Comparison of ENCODE assay signal across 1 cellular context in the genomic region with DNA sequence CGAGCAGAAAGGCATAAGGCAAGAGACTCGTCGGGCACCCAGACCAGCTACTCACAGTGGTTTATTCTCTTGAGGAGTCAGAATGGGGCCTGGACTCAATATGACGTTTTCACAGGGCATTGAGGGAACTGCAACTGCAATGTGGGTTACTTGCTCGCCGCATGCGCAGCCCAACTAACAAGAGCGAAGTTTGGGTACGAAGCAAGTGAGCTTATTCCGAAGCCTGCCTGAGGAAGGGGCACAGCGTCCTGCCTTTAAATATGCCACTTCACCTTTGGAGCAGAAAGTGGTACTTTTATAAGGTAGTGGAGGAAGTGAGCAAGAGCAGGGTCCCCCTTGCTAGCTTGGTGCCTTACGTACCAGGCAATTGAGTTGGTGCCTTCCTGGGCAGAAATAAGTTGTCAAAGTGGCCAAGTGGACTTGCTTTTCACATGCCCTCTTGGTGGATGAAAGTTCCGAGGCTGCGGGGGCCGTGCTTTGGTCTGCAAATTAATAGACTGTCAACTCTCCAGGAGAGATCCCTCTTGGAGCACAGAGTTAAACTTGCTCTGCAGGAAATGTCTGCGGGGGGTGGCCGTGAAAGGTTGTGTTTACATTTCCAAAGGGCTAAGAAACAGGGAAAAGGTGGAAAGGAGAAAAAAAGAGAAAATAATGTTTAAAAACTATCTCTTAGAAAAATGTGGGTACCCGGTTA.
TF ChIP-seq lines count a peak whose summit lies in the region.

No MANE protein-coding gene starts in this region.

TF ChIP-seq in IMR-90, 13 proteins besides CTCF, POLR2A, EP300 and RAD21 (continued from another document):
- TF ChIP-seq FOS (IDR thresholded peaks at IDR 0.05; ENCODE audit: low read depth, low read length) (no peak), BHLHE40 (IDR thresholded peaks at IDR 0.05; ENCODE audit: low read depth, low read length) (no peak), CEBPB (IDR thresholded peaks at IDR 0.05; ENCODE audit: low read depth, low read length) (no peak), RCOR1 (IDR thresholded peaks at IDR 0.05; ENCODE audit: insufficient replicate concordance, low read length) (no peak), MXI1 (IDR thresholded peaks at IDR 0.05; ENCODE audit: borderline replicate concordance, low read depth, low read length) (no peak), CHD1 (IDR thresholded peaks at IDR 0.05; ENCODE audit: low read depth, low read length) (no peak), SMC3 (IDR thresholded peaks at IDR 0.05; ENCODE audit: low read depth, low read length) (no peak), RFX5 (IDR thresholded peaks at IDR 0.05; ENCODE audit: low read depth, low read length) (no peak), NFE2L2 (IDR thresholded peaks at IDR 0.05; ENCODE audit: low read depth, low read length) (no peak)
- TF ChIP-seq, protein P1, sequence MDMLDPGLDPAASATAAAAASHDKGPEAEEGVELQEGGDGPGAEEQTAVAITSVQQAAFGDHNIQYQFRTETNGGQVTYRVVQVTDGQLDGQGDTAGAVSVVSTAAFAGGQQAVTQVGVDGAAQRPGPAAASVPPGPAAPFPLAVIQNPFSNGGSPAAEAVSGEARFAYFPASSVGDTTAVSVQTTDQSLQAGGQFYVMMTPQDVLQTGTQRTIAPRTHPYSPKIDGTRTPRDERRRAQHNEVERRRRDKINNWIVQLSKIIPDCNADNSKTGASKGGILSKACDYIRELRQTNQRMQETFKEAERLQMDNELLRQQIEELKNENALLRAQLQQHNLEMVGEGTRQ (IDR thresholded peaks at IDR 0.05; ENCODE audit: low read depth, low read length), result no peak
- TF ChIP-seq, protein P2, sequence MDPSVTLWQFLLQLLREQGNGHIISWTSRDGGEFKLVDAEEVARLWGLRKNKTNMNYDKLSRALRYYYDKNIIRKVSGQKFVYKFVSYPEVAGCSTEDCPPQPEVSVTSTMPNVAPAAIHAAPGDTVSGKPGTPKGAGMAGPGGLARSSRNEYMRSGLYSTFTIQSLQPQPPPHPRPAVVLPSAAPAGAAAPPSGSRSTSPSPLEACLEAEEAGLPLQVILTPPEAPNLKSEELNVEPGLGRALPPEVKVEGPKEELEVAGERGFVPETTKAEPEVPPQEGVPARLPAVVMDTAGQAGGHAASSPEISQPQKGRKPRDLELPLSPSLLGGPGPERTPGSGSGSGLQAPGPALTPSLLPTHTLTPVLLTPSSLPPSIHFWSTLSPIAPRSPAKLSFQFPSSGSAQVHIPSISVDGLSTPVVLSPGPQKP (IDR thresholded peaks at IDR 0.05; ENCODE audit: borderline replicate concordance, low read depth, low read length), result no peak
TF ChIP-seq in IMR-90: peak in this region for 0.
